In genomic region chr1:94069649-94070285, GRCh38 we compare ENCODE assay signal across 8 cellular contexts.
DNase-seq lines count a peak whose midpoint lies in the region; ATAC-seq and TF ChIP-seq lines count a peak whose summit lies in the region.
"Had no signal": no experiment of that assay in that cellular context is flagged by ENCODE, and none has a peak within 500 bp of the region (broad histone marks: within the 10 kb centered on the region; RNA-seq: fewer than 3 reads in every experiment).

No MANE protein-coding gene starts in this region.

- H3K9me3 ChIP-seq in HEK293 (ENCODE audit: control insufficient read depth, insufficient read depth, low read depth, low read length) (no peaks in the 10 kb centered on the region), SK-N-MC (ENCODE audit: low read depth, low read length) (no peaks in the 10 kb centered on the region), stomach smooth muscle (ENCODE audit: control insufficient read depth in 2 of 2, low read length in 2 of 2) (no peaks in the 10 kb centered on the region)

- H3K36me3 ChIP-seq in HEK293 (ENCODE audit: control insufficient read depth in 2 of 2, insufficient read depth in 1 of 2, low read length in 2 of 2) (no peaks in the 10 kb centered on the region), SK-N-MC (ENCODE audit: insufficient read depth, low read length) (no peaks in the 10 kb centered on the region), stomach smooth muscle (ENCODE audit: control insufficient read depth in 2 of 2, insufficient read depth in 2 of 2, low read length in 2 of 2) (no peaks in the 10 kb centered on the region)

- no peak for ATAC-seq in HG03378 (IDR thresholded peaks at IDR 0.05; ENCODE audit: unreplicated experiment)

- no peak for TF ChIP-seq CTCF in HEK293 (tag by site-specific recombination; IDR thresholded peaks at IDR 0.05)

- H3K4me3 ChIP-seq in HEK293 (ENCODE audit: low read depth, low read length) (no peak overlapping the region), SK-N-MC (0 out of 2 replicates have a peak overlapping the region, but pooled peaks have one; percentile 0), stomach smooth muscle (ENCODE audit: low read length in 2 of 2) (no peak overlapping the region)

- no peak for DNase-seq in SK-N-MC (ENCODE audit: low read depth, low spot score)
- DNase-seq in NCI-H146 treated with DMSO at 0.1 percent for 48 hours (lab: John Stamatoyannopoulos, UW; ENCODE audit: unreplicated experiment), result no peak
- no peak for DNase-seq in medulla oblongata (ENCODE audit: extremely low spot score)
- DNase-seq: activated CD4-positive, alpha-beta T cell treated with anti-CD3 and anti-CD28 coated beads, Interleukin-2, amount 50 U/mL, for 1 hour had no signal

- H3K9ac ChIP-seq in SK-N-MC (ENCODE audit: insufficient read length) (no peak overlapping the region), stomach smooth muscle (ENCODE audit: low read length in 2 of 2) (no peak overlapping the region)

- H3K4me1 ChIP-seq in HEK293 (ENCODE audit: control insufficient read depth, insufficient read depth, low read length) (peaks cover 17% of the 10 kb centered on the region), stomach smooth muscle (ENCODE audit: control insufficient read depth, insufficient read depth, low read length) (peaks cover 13% of the 10 kb centered on the region)

- H3K27ac ChIP-seq in HEK293 (ENCODE audit: extremely low read depth, low read depth, low read length), result peak overlapping the region; percentile 37; the same call in 1 of the 2 replicates
- H3K27ac ChIP-seq in SK-N-MC, result no peak overlapping the region
- peak overlapping the region; percentile 27 for H3K27ac ChIP-seq in layer of hippocampus (ENCODE audit: low read depth, low read length)
- peak overlapping the region; percentile 24 for H3K27ac ChIP-seq in stomach smooth muscle (ENCODE audit: low read length)

- H3K27me3 ChIP-seq in layer of hippocampus (ENCODE audit: control insufficient read depth, insufficient read depth, low read length), result no peaks in the 10 kb centered on the region
- H3K27me3 ChIP-seq in stomach smooth muscle (ENCODE audit: control insufficient read depth in 1 of 2, insufficient read depth in 2 of 2, low read length in 2 of 2), result no peaks in the 10 kb centered on the region

- CTCF ChIA-PET in HEK293 (lab: Yijun Ruan, JAX), result interaction anchor here (1.1 to 1.6 kb wide), 2 partner anchors 32 to 179 kb away, joined by 3 to 5 read pairs; no protein-coding TSS in a partner anchor

- POLR2A ChIA-PET in HEK293 (lab: Yijun Ruan, JAX), result interaction anchor here (0.5 kb wide), 1 partner anchor 168 kb away, joined by 4 read pairs; no protein-coding TSS in a partner anchor

TF ChIP-seq in HEK293, 187 proteins besides CTCF, POLR2A, EP300 and RAD21 (continues in another document):
- no peak for TF ChIP-seq ZNF561 (tag by site-specific recombination; IDR thresholded peaks at IDR 0.05; ENCODE audit: borderline replicate concordance)
- TF ChIP-seq GLIS1 (tag by site-specific recombination; IDR thresholded peaks at IDR 0.05), result peak; percentile 76
- TF ChIP-seq ZFP41 (tag by site-specific recombination; IDR thresholded peaks at IDR 0.05; ENCODE audit: borderline replicate concordance), result no peak
- no peak for TF ChIP-seq ZNF768 (tag by site-specific recombination; IDR thresholded peaks at IDR 0.05)
- TF ChIP-seq ZNF350 (tag by site-specific recombination; IDR thresholded peaks at IDR 0.05), result no peak
- TF ChIP-seq, protein P1, sequence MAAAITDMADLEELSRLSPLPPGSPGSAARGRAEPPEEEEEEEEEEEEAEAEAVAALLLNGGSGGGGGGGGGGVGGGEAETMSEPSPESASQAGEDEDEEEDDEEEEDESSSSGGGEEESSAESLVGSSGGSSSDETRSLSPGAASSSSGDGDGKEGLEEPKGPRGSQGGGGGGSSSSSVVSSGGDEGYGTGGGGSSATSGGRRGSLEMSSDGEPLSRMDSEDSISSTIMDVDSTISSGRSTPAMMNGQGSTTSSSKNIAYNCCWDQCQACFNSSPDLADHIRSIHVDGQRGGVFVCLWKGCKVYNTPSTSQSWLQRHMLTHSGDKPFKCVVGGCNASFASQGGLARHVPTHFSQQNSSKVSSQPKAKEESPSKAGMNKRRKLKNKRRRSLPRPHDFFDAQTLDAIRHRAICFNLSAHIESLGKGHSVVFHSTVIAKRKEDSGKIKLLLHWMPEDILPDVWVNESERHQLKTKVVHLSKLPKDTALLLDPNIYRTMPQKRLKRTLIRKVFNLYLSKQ (tag by site-specific recombination; IDR thresholded peaks at IDR 0.05; ENCODE audit: borderline replicate concordance), result no peak
- TF ChIP-seq ZNF366 (tag by site-specific recombination; conservative IDR thresholded peaks at IDR 0.05), result no peak
- no peak for TF ChIP-seq ZNF664 (tag by site-specific recombination; IDR thresholded peaks at IDR 0.05)
- TF ChIP-seq SALL2 (tag by site-specific recombination; IDR thresholded peaks at IDR 0.05; ENCODE audit: borderline replicate concordance), result no peak
- TF ChIP-seq ZNF843 (tag by site-specific recombination; IDR thresholded peaks at IDR 0.05), result peak; percentile 46
- peak; percentile 94 for TF ChIP-seq FEZF1 (tag by site-specific recombination; IDR thresholded peaks at IDR 0.05)
- no peak for TF ChIP-seq ZNF701 (tag by site-specific recombination; IDR thresholded peaks at IDR 0.05)
- peak; percentile 57; the same call in 1 of the 2 replicates for TF ChIP-seq IKZF3 (tag by site-specific recombination; IDR thresholded peaks at IDR 0.05)
- no peak for TF ChIP-seq ELK4 (IDR thresholded peaks at IDR 0.05; ENCODE audit: borderline replicate concordance, low read depth, low read length)
- TF ChIP-seq ZNF174 (tag by site-specific recombination; IDR thresholded peaks at IDR 0.05), result no peak
- no peak for TF ChIP-seq ZNF707 (tag by site-specific recombination; IDR thresholded peaks at IDR 0.05)
- no peak for TF ChIP-seq ZNF248 (tag by site-specific recombination; IDR thresholded peaks at IDR 0.05)
- TF ChIP-seq ZXDB (tag by site-specific recombination; IDR thresholded peaks at IDR 0.05), result peak; percentile 55; the same call in 1 of the 2 replicates
- TF ChIP-seq ZIC2 (tag by site-specific recombination; IDR thresholded peaks at IDR 0.05), result peak; percentile 93
- TF ChIP-seq ZNF548 (tag by site-specific recombination; IDR thresholded peaks at IDR 0.05), result no peak
- 0 out of 2 replicates have a peak, but pooled peaks have one; percentile 29 for TF ChIP-seq ZNF24 (tag by site-specific recombination; IDR thresholded peaks at IDR 0.05)
- no peak for TF ChIP-seq ZNF37A (tag by site-specific recombination; IDR thresholded peaks at IDR 0.05)
- TF ChIP-seq ZNF518A (tag by site-specific recombination; conservative IDR thresholded peaks at IDR 0.05; ENCODE audit: low read depth), result no peak
- no peak for TF ChIP-seq GLIS2 (tag by site-specific recombination; IDR thresholded peaks at IDR 0.05)
